Comparison of ENCODE assay signal across 1 cellular context in genomic region chr3:98890960-98891910, GRCh38.
TF ChIP-seq lines count a peak whose summit lies in the region.

No MANE protein-coding gene starts in this region.

TF ChIP-seq in GM23338, 12 proteins besides CTCF, POLR2A, EP300 and RAD21 (continued from another document):
- TF ChIP-seq REST (IDR thresholded peaks at IDR 0.05; ENCODE audit: unreplicated experiment) (no peak), JUNB (IDR thresholded peaks at IDR 0.05; ENCODE audit: unreplicated experiment) (no peak), ZNF331 (CRISPR knock-in tag; IDR thresholded peaks at IDR 0.05; ENCODE audit: low read depth) (no peak), EZH2 (IDR thresholded peaks at IDR 0.05; ENCODE audit: low read depth, unreplicated experiment) (no peak), ETS1 (IDR thresholded peaks at IDR 0.05) (no peak), ZNF114 (CRISPR knock-in tag; IDR thresholded peaks at IDR 0.05) (no peak)
